10 cellular contexts compared by ENCODE assay signal in the genomic region with DNA sequence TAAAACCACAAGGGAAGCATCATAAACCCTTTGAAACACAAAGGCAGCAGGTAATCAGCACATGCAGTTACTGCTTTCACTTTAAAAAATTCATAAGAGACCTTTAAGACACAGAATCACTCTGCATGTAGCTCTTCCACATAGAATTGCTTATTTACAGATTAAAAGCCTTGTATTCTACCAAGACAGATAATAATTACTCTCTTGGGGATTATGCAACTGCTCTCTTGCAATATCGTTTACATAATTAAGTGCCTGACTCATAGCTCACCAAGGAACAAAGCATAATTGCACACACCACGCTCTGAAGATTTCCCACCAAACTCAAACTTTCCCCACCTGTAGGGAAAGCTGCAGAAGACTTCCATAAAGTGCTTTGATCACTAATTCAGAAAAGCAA.
DNase-seq lines count a peak whose midpoint lies in the region; ATAC-seq and TF ChIP-seq lines count a peak whose summit lies in the region.
"Had no signal": no experiment of that assay in that cellular context is flagged by ENCODE, and none has a peak within 500 bp of the region (broad histone marks: within the 10 kb centered on the region; RNA-seq: fewer than 3 reads in every experiment).

No MANE protein-coding gene starts in this region.

- no peak for TF ChIP-seq POLR2A in gastroesophageal sphincter (IDR thresholded peaks at IDR 0.05)

- TF ChIP-seq CTCF in GM23338 (conservative IDR thresholded peaks at IDR 0.05; ENCODE audit: low read depth in 2 of 2) (no peak), OCI-LY1 (IDR thresholded peaks at IDR 0.05; ENCODE audit: low read length) (no peak), gastroesophageal sphincter (IDR thresholded peaks at IDR 0.05) (no peak)

- H3K4me2 ChIP-seq in GM23338: no peak overlapping the region; the same call in 1 of the 2 replicates
- H3K4me2 ChIP-seq in OCI-LY1 (ENCODE audit: low read length): peak overlapping the region; percentile 43

- no peak for ATAC-seq in GM23338
- peak; percentile 71 for ATAC-seq in gastroesophageal sphincter
- no peak for ATAC-seq in GM19397 (IDR thresholded peaks at IDR 0.05; ENCODE audit: unreplicated experiment)
- ATAC-seq: HCT116 had no signal

- H3F3A ChIP-seq in GM23338 (replicated peaks; ENCODE audit: low read depth): no peaks in the 10 kb centered on the region
- 0 out of 2 replicates have a peak, but pooled peaks cover 3% of the 10 kb centered on the region for H3F3A ChIP-seq in OCI-LY1 (ENCODE audit: insufficient read depth, low read length)

- H3K27me3 ChIP-seq in GM23338 (ENCODE audit: insufficient read depth) (no peaks in the 10 kb centered on the region), OCI-LY1 (ENCODE audit: insufficient read depth, low read length) (no peaks in the 10 kb centered on the region), gastroesophageal sphincter (no peaks in the 10 kb centered on the region)

- H4K20me1 ChIP-seq in GM23338 (replicated peaks; ENCODE audit: insufficient read depth): no peaks in the 10 kb centered on the region
- no peaks in the 10 kb centered on the region for H4K20me1 ChIP-seq in OCI-LY1 (ENCODE audit: insufficient read depth, low read length)

- peaks cover 12% of the 10 kb centered on the region for H3K4me1 ChIP-seq in GM23338 (ENCODE audit: insufficient read depth)
- peaks cover 57% of the 10 kb centered on the region for H3K4me1 ChIP-seq in OCI-LY1 (ENCODE audit: insufficient read depth, low read length, severe bottlenecking)
- peaks cover 0 to 2% (median 0%) of the 10 kb centered on the region in 3 donors for H3K4me1 ChIP-seq in gastroesophageal sphincter

- H3K27me3 Mint-ChIP-seq in GM23338 (ENCODE audit: insufficient read depth, low read depth, poor library complexity): no peaks in the 10 kb centered on the region

- no peak overlapping the region for H3K4me3 ChIP-seq in GM23338
- H3K4me3 ChIP-seq in OCI-LY1 (ENCODE audit: low read depth, low read length, poor library complexity, severe bottlenecking): no peak overlapping the region
- no peak overlapping the region for H3K4me3 ChIP-seq in gastroesophageal sphincter

- H3K79me2 ChIP-seq in GM23338 (replicated peaks; ENCODE audit: insufficient read depth): no peaks in the 10 kb centered on the region
- no peaks in the 10 kb centered on the region for H3K79me2 ChIP-seq in OCI-LY1 (ENCODE audit: insufficient read depth, low read length)

- H3K9me3 ChIP-seq in OCI-LY1 (ENCODE audit: low read length) (no peaks in the 10 kb centered on the region), gastroesophageal sphincter (no peaks in the 10 kb centered on the region)

- no peaks in the 10 kb centered on the region for H3K9me3 Mint-ChIP-seq in GM23338

- peak; percentile 16 for DNase-seq in AG20443 (ENCODE audit: low spot score)
- DNase-seq in GM23338 (ENCODE audit: low spot score): no peak
- DNase-seq in ecto neural progenitor cell (ENCODE audit: low spot score): no peak
- no peak for DNase-seq in cerebellar cortex (ENCODE audit: low spot score)
- DNase-seq in islet precursor cell: no peak
- DNase-seq: KG1 had no signal

- H3K9ac ChIP-seq in OCI-LY1 (ENCODE audit: low read length): peak overlapping the region; percentile 20; the same call in 1 of the 2 replicates

- no peaks in the 10 kb centered on the region for H3K36me3 Mint-ChIP-seq in GM23338 (ENCODE audit: low read depth)

- H3K9me2 ChIP-seq in GM23338 (ENCODE audit: insufficient read depth) (0 out of 2 replicates have a peak, but pooled peaks cover 4% of the 10 kb centered on the region), OCI-LY1 (ENCODE audit: low read depth, low read length) (no peaks in the 10 kb centered on the region)

- no peak overlapping the region; the same call in 1 of the 3 replicates for H3K4me3 Mint-ChIP-seq in GM23338

- no peak for TF ChIP-seq EP300 in gastroesophageal sphincter (IDR thresholded peaks at IDR 0.05)

- 15 to 17% methylated on average over 2 of the region's 2 CpGs for WGBS in gastroesophageal sphincter (ENCODE audit: low coverage in 1 of 2), 2 donors

- H3K4me1 Mint-ChIP-seq in GM23338: peaks cover 26% of the 10 kb centered on the region

- H3K27ac Mint-ChIP-seq in GM23338: peak overlapping the region; percentile 63; the same call in 1 of the 2 replicates

- no peaks in the 10 kb centered on the region for H3K36me3 ChIP-seq in GM23338 (ENCODE audit: insufficient read depth)
- H3K36me3 ChIP-seq in OCI-LY1 (ENCODE audit: insufficient read depth, low read length): no peaks in the 10 kb centered on the region
- H3K36me3 ChIP-seq in gastroesophageal sphincter: no peaks in the 10 kb centered on the region

- H3K27ac ChIP-seq in GM23338 (ENCODE audit: low read depth): no peak overlapping the region
- peak overlapping the region; percentile 66 for H3K27ac ChIP-seq in OCI-LY1 (ENCODE audit: low read depth, low read length, poor library complexity, severe bottlenecking)
- no peak overlapping the region for H3K27ac ChIP-seq in gastroesophageal sphincter

- H2AFZ ChIP-seq in GM23338: no peak overlapping the region
- no peak overlapping the region for H2AFZ ChIP-seq in OCI-LY1 (ENCODE audit: low read length)

TF ChIP-seq in GM23338, 12 proteins besides CTCF, POLR2A, EP300 and RAD21:
- TF ChIP-seq CREB1 (CRISPR knock-in tag; IDR thresholded peaks at IDR 0.05; ENCODE audit: low read depth) (no peak), POLR2AphosphoS5 (IDR thresholded peaks at IDR 0.05; ENCODE audit: low read depth) (no peak)
TF ChIP-seq in GM23338: peak in this region for 0.
